25 cellular contexts compared by ENCODE assay signal in genomic region chr3:27345045-27345444, GRCh38. TPM values are rescaled to one million over a fixed set of nuclear protein-coding genes. Genes with fewer than 3 reads are reported as not detected.
"Had no signal": no experiment of that assay in that cellular context is flagged by ENCODE, and none has a peak within 500 bp of the region (broad histone marks: within the 10 kb centered on the region; RNA-seq: fewer than 3 reads in every experiment).

No MANE protein-coding gene starts in this region.

- H3K27ac Mint-ChIP-seq: activated CD4-positive, alpha-beta memory T cell treated with anti-CD3 and anti-CD28 coated beads for 36 hours; activated naive CD4-positive, alpha-beta T cell treated with anti-CD3 and anti-CD28 coated beads, Interleukin-2, amount 10 ng/mL, durations not matched to agents 7 days and 5 days; activated T-cell treated with anti-CD3 and anti-CD28 coated beads, Interleukin-2, amount 50 U/mL, for 72 hours; dendritic cell treated with granulocyte-macrophage colony-stimulating factor and Interleukin-4, amounts not matched to agents 40 ng/mL and 50 ng/mL, for 4 days; memory B cell; natural killer cell treated with Interleukin-12 subunit alpha and Interleukin-12 subunit beta and Interleukin-15 and Interleukin-18, amount 100 ng/mL, for 72 hours; stimulated activated naive B cell treated with anti-CD40 and anti-IgM and Interleukin-4, amounts not matched to agents 10 μg/mL and 1 μg/mL and 100 μg/mL, for 72 hours; T-cell had no signal

- H3K27ac ChIP-seq: neutrophil, pancreas, upper lobe of left lung had no signal

- H3K9me3 Mint-ChIP-seq: activated CD4-positive, alpha-beta memory T cell treated with anti-CD3 and anti-CD28 coated beads for 36 hours; activated naive CD4-positive, alpha-beta T cell treated with anti-CD3 and anti-CD28 coated beads, Interleukin-2, amount 10 ng/mL, durations not matched to agents 7 days and 5 days; activated T-cell treated with anti-CD3 and anti-CD28 coated beads, Interleukin-2, amount 50 U/mL, for 72 hours; dendritic cell treated with granulocyte-macrophage colony-stimulating factor and Interleukin-4, amounts not matched to agents 40 ng/mL and 50 ng/mL, for 4 days; memory B cell; natural killer cell treated with Interleukin-12 subunit alpha and Interleukin-12 subunit beta and Interleukin-15 and Interleukin-18, amount 100 ng/mL, for 72 hours; stimulated activated naive B cell treated with anti-CD40 and anti-IgM and Interleukin-4, amounts not matched to agents 10 μg/mL and 1 μg/mL and 100 μg/mL, for 72 hours; T-cell had no signal

- H3K4me3 ChIP-seq: pancreas, smooth muscle cell, upper lobe of left lung had no signal

- H3K4me2 ChIP-seq: smooth muscle cell had no signal

- H3K27me3 Mint-ChIP-seq: activated CD4-positive, alpha-beta memory T cell treated with anti-CD3 and anti-CD28 coated beads for 36 hours; activated naive CD4-positive, alpha-beta T cell treated with anti-CD3 and anti-CD28 coated beads, Interleukin-2, amount 10 ng/mL, durations not matched to agents 7 days and 5 days; dendritic cell treated with granulocyte-macrophage colony-stimulating factor and Interleukin-4, amounts not matched to agents 40 ng/mL and 50 ng/mL, for 4 days; memory B cell; natural killer cell treated with Interleukin-12 subunit alpha and Interleukin-12 subunit beta and Interleukin-15 and Interleukin-18, amount 100 ng/mL, for 72 hours; stimulated activated naive B cell treated with anti-CD40 and anti-IgM and Interleukin-4, amounts not matched to agents 10 μg/mL and 1 μg/mL and 100 μg/mL, for 72 hours; T-cell had no signal

- ATAC-seq: sciatic nerve had no signal

- H3K36me3 ChIP-seq: neutrophil, pancreas, upper lobe of left lung had no signal

- DNase-seq: activated CD4-positive, alpha-beta T cell treated with anti-CD3 and anti-CD28 coated beads for 48 hours; activated CD4-positive, CD25-positive, alpha-beta regulatory T cell; activated effector memory CD4-positive, alpha-beta T cell treated with anti-CD3 and anti-CD28 coated beads, Interleukin-2, amount 50 U/mL, for 16 hours; activated naive CD4-positive, alpha-beta T cell treated with anti-CD3 and anti-CD28 coated beads, Interleukin-2, amount 10 ng/mL, durations not matched to agents 7 days and 5 days; amygdala; effector CD4-positive, alpha-beta T cell; foreskin fibroblast; hippocampal formation; kidney glomerular epithelial cell; pancreas; stimulated activated CD4-positive, alpha-beta T cell treated with anti-CD3 and anti-CD28 coated beads, Interleukin-2, amount 100 ng/mL, for 48 hours; stimulated activated CD8-positive, alpha-beta memory T cell treated with anti-CD3 and anti-CD28 coated beads, Interleukin-4, amount 100 ng/mL, for 48 hours; stimulated activated naive B cell treated with anti-CD40 and anti-IgM and Interleukin-4, amounts not matched to agents 10 μg/mL and 1 μg/mL and 100 μg/mL, for 72 hours had no signal

- H3K4me3 Mint-ChIP-seq: activated CD4-positive, alpha-beta memory T cell treated with anti-CD3 and anti-CD28 coated beads for 36 hours; activated naive CD4-positive, alpha-beta T cell treated with anti-CD3 and anti-CD28 coated beads, Interleukin-2, amount 10 ng/mL, durations not matched to agents 7 days and 5 days; activated T-cell treated with anti-CD3 and anti-CD28 coated beads, Interleukin-2, amount 50 U/mL, for 72 hours; dendritic cell treated with granulocyte-macrophage colony-stimulating factor and Interleukin-4, amounts not matched to agents 40 ng/mL and 50 ng/mL, for 4 days; memory B cell; natural killer cell treated with Interleukin-12 subunit alpha and Interleukin-12 subunit beta and Interleukin-15 and Interleukin-18, amount 100 ng/mL, for 72 hours; stimulated activated naive B cell treated with anti-CD40 and anti-IgM and Interleukin-4, amounts not matched to agents 10 μg/mL and 1 μg/mL and 100 μg/mL, for 72 hours; T-cell had no signal

- H3K4me1 ChIP-seq: pancreas, upper lobe of left lung had no signal

- FAIRE-seq: bronchial epithelial cell, endometrium had no signal

- H3K36me3 Mint-ChIP-seq: activated CD4-positive, alpha-beta memory T cell treated with anti-CD3 and anti-CD28 coated beads for 36 hours; activated naive CD4-positive, alpha-beta T cell treated with anti-CD3 and anti-CD28 coated beads, Interleukin-2, amount 10 ng/mL, durations not matched to agents 7 days and 5 days; memory B cell; natural killer cell treated with Interleukin-12 subunit alpha and Interleukin-12 subunit beta and Interleukin-15 and Interleukin-18, amount 100 ng/mL, for 72 hours; stimulated activated naive B cell treated with anti-CD40 and anti-IgM and Interleukin-4, amounts not matched to agents 10 μg/mL and 1 μg/mL and 100 μg/mL, for 72 hours had no signal

- H3K9me3 ChIP-seq: neutrophil, pancreas, upper lobe of left lung had no signal

- H3K27me3 ChIP-seq: neutrophil, pancreas, upper lobe of left lung had no signal

RNA-seq across cellular contexts. Expression of gene NEK10, which starts 24.1 kb away (rescaled TPM):
- polyA plus RNA-seq: smooth muscle cell had no signal
